In the genomic region with DNA sequence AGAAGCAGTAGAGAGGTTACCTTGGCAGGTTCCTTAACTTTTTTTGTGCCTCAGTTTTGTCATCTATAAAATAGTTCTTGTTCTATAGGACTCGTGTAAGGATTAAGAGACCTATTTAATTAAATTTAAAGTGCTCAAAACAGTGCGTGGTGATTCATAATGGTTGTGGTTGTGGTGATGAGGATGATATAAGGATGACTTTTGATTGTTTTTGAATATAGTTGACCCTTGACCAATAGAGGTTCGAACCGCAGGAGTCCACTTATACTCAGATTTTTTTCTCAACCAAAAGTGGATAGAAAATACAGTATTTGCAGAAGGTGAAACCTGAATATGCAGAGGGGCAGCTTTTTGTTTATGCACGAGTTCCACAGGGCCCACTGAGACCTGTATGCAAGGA, we compare ENCODE assay signal across 16 cellular contexts. TPM values are rescaled to one million over a fixed set of nuclear protein-coding genes. Genes with fewer than 3 reads are reported as not detected.
DNase-seq lines count a peak whose midpoint lies in the region; ATAC-seq and TF ChIP-seq lines count a peak whose summit lies in the region.
"Had no signal": no experiment of that assay in that cellular context is flagged by ENCODE, and none has a peak within 500 bp of the region (broad histone marks: within the 10 kb centered on the region; RNA-seq: fewer than 3 reads in every experiment).

No MANE protein-coding gene starts in this region.

- H3K27ac Mint-ChIP-seq in activated T-helper 1 cell treated with anti-CD3 and anti-CD28 coated beads, Interleukin-12 subunit alpha, Interleukin-12 subunit beta, Interleukin-2, Interleukin-4 antibody, amounts not matched to agents 30 ng/mL and 10 ng/mL and 1 ng/mL, durations not matched to agents 14 hours and 24 hours and 36 hours: no peak overlapping the region
- H3K27ac Mint-ChIP-seq in MCF 10A (ENCODE audit: low read depth, unreplicated experiment): no peak overlapping the region
- H3K27ac Mint-ChIP-seq: CD4-positive, CD25-positive, alpha-beta regulatory T cell; CD8-positive, alpha-beta memory T cell had no signal

- peaks cover 13% of the 10 kb centered on the region for H3K27me3 Mint-ChIP-seq in activated T-helper 1 cell treated with anti-CD3 and anti-CD28 coated beads, Interleukin-12 subunit alpha, Interleukin-12 subunit beta, Interleukin-2, Interleukin-4 antibody, amounts not matched to agents 30 ng/mL and 10 ng/mL and 1 ng/mL, durations not matched to agents 14 hours and 24 hours and 36 hours (ENCODE audit: insufficient read depth)
- H3K27me3 Mint-ChIP-seq in MCF 10A (ENCODE audit: insufficient read depth, unreplicated experiment): no peaks in the 10 kb centered on the region

- no peak overlapping the region for H3K9ac ChIP-seq in PC-3 (ENCODE audit: low read length)
- H3K9ac ChIP-seq: GM23248 had no signal

- CTCF ChIA-PET in PC-3 (lab: Charles Lee): no interaction called here
- CTCF ChIA-PET in MCF 10A (lab: Yijun Ruan, JAX): interaction anchor here (0.8 to 1.2 kb wide), 3 partner anchors 113 to 268 kb away, joined by 3 read pairs; no protein-coding TSS in a partner anchor

- no peaks in the 10 kb centered on the region for H4K20me1 ChIP-seq in PC-3 (ENCODE audit: low read length)

- peaks cover 11% of the 10 kb centered on the region for H3K4me1 ChIP-seq in PC-3 (ENCODE audit: insufficient read depth, low read length)

- POLR2A ChIA-PET in PC-3 (lab: Charles Lee; ENCODE audit: unreplicated experiment): no interaction called here
- POLR2A ChIA-PET in MCF 10A (lab: Yijun Ruan, JAX): interaction anchor here (0.9 to 1.1 kb wide), 2 partner anchors 16 to 59 kb away, joined by 3 to 4 read pairs; no protein-coding TSS in a partner anchor

- no peaks in the 10 kb centered on the region for H3K36me3 ChIP-seq in PC-3 (ENCODE audit: low read depth, low read length)
- H3K36me3 ChIP-seq: BE2C, HAP-1 had no signal

- DNase-seq in HCEC 1CT (peak; percentile 2), PC-3 (peak; percentile 66), choroid plexus epithelial cell (ENCODE audit: low read depth) (peak; percentile 4), MCF 10A (ENCODE audit: unreplicated experiment) (no peak)
- no peak for DNase-seq in activated T-helper 1 cell treated with anti-CD3 and anti-CD28 coated beads, Interleukin-12 subunit alpha, Interleukin-12 subunit beta, Interleukin-2, Interleukin-4 antibody, amounts not matched to agents 30 ng/mL and 10 ng/mL and 1 ng/mL, durations not matched to agents 14 hours and 24 hours and 36 hours (ENCODE audit: low spot score)
- DNase-seq in activated effector memory CD4-positive, alpha-beta T cell treated with Interleukin-2 at 50 U/mL for 16 hours: no peak
- DNase-seq: ACHN; BE2C; C1 segment of cervical spinal cord; CD4-positive, CD25-positive, alpha-beta regulatory T cell; CD8-positive, alpha-beta memory T cell; COR-L47; GF-D8; GM23248; KG1 had no signal

- peaks cover 24% of the 10 kb centered on the region for H3K79me2 ChIP-seq in PC-3 (ENCODE audit: low read length)

- BruUV-seq in PC-3 (replicated peaks; lab: Mats Ljungman, UMichigan): no TSS peak
- no TSS peak for BruUV-seq in MCF 10A (replicated peaks; lab: Mats Ljungman, UMichigan)

- no peak overlapping the region for H3K4me3 ChIP-seq in PC-3 (ENCODE audit: low read length)
- H3K4me3 ChIP-seq in choroid plexus epithelial cell (ENCODE audit: low read depth, low read length): no peak overlapping the region
- H3K4me3 ChIP-seq: GM23248, HAP-1 had no signal

- peak; percentile 51; the same call in 1 of the 2 replicates for ATAC-seq in PC-3

- H3K9me3 ChIP-seq in PC-3 (ENCODE audit: low read length): no peaks in the 10 kb centered on the region
- H3K9me3 ChIP-seq: BE2C, HAP-1 had no signal

- H3K36me3 Mint-ChIP-seq in activated T-helper 1 cell treated with anti-CD3 and anti-CD28 coated beads, Interleukin-12 subunit alpha, Interleukin-12 subunit beta, Interleukin-2, Interleukin-4 antibody, amounts not matched to agents 30 ng/mL and 10 ng/mL and 1 ng/mL, durations not matched to agents 14 hours and 24 hours and 36 hours (ENCODE audit: low read depth): no peaks in the 10 kb centered on the region
- H3K36me3 Mint-ChIP-seq in MCF 10A (ENCODE audit: insufficient read depth, unreplicated experiment): no peaks in the 10 kb centered on the region
- H3K36me3 Mint-ChIP-seq: CD4-positive, CD25-positive, alpha-beta regulatory T cell; CD8-positive, alpha-beta memory T cell had no signal

- peak overlapping the region; percentile 9 for H3K4me2 ChIP-seq in PC-3 (ENCODE audit: low read length)

- TF ChIP-seq CTCF in PC-3 (conservative IDR thresholded peaks at IDR 0.05; ENCODE audit: low read depth, low read length) (no peak), choroid plexus epithelial cell (conservative IDR thresholded peaks at IDR 0.05; ENCODE audit: low read depth, low read length) (no peak), MCF 10A (IDR thresholded peaks at IDR 0.05; ENCODE audit: unreplicated experiment) (no peak)

- no peaks in the 10 kb centered on the region for H3F3A ChIP-seq in PC-3 (ENCODE audit: low read length, unreplicated experiment)

- intact Hi-C loops in PC-3 (cut with micrococcal nuclease): no loop called here
- intact Hi-C loops in activated T-helper 1 cell treated with anti-CD3 and anti-CD28 coated beads, Interleukin-12 subunit alpha, Interleukin-12 subunit beta, Interleukin-2, Interleukin-4 antibody, amounts not matched to agents 30 ng/mL and 10 ng/mL and 1 ng/mL, durations not matched to agents 14 hours and 24 hours and 36 hours (cut with micrococcal nuclease): no loop called here
- intact Hi-C loops in MCF 10A (cut with micrococcal nuclease): no loop called here

- no peak overlapping the region for H3K27ac ChIP-seq in PC-3 (ENCODE audit: low read length)
- H3K27ac ChIP-seq: GM23248 had no signal

- no peaks in the 10 kb centered on the region for H3K9me3 Mint-ChIP-seq in activated T-helper 1 cell treated with anti-CD3 and anti-CD28 coated beads, Interleukin-12 subunit alpha, Interleukin-12 subunit beta, Interleukin-2, Interleukin-4 antibody, amounts not matched to agents 30 ng/mL and 10 ng/mL and 1 ng/mL, durations not matched to agents 14 hours and 24 hours and 36 hours
- no peaks in the 10 kb centered on the region for H3K9me3 Mint-ChIP-seq in MCF 10A (ENCODE audit: unreplicated experiment)
- H3K9me3 Mint-ChIP-seq: CD4-positive, CD25-positive, alpha-beta regulatory T cell; CD8-positive, alpha-beta memory T cell had no signal

- H3K4me1 Mint-ChIP-seq in activated T-helper 1 cell treated with anti-CD3 and anti-CD28 coated beads, Interleukin-12 subunit alpha, Interleukin-12 subunit beta, Interleukin-2, Interleukin-4 antibody, amounts not matched to agents 30 ng/mL and 10 ng/mL and 1 ng/mL, durations not matched to agents 14 hours and 24 hours and 36 hours (ENCODE audit: low read depth): no peaks in the 10 kb centered on the region
- H3K4me1 Mint-ChIP-seq in MCF 10A (ENCODE audit: insufficient read depth, unreplicated experiment): peaks cover 3% of the 10 kb centered on the region
- H3K4me1 Mint-ChIP-seq: CD4-positive, CD25-positive, alpha-beta regulatory T cell; CD8-positive, alpha-beta memory T cell had no signal

- H3K27me3 ChIP-seq in PC-3 (ENCODE audit: low read length): no peaks in the 10 kb centered on the region
- H3K27me3 ChIP-seq: BE2C had no signal

- H3K9me2 ChIP-seq in PC-3 (replicated peaks; ENCODE audit: low read length): no peaks in the 10 kb centered on the region

- H2AFZ ChIP-seq in PC-3 (ENCODE audit: low read length): no peak overlapping the region
- H2AFZ ChIP-seq: GM23248 had no signal

- no peak overlapping the region for H3K4me3 Mint-ChIP-seq in activated T-helper 1 cell treated with anti-CD3 and anti-CD28 coated beads, Interleukin-12 subunit alpha, Interleukin-12 subunit beta, Interleukin-2, Interleukin-4 antibody, amounts not matched to agents 30 ng/mL and 10 ng/mL and 1 ng/mL, durations not matched to agents 14 hours and 24 hours and 36 hours
- no peak overlapping the region for H3K4me3 Mint-ChIP-seq in MCF 10A (ENCODE audit: unreplicated experiment)
- H3K4me3 Mint-ChIP-seq: CD4-positive, CD25-positive, alpha-beta regulatory T cell; CD8-positive, alpha-beta memory T cell had no signal

RNA-seq across cellular contexts. Expression of gene SMAD1, which starts 14.6 kb away (rescaled TPM):
- 13.3 and 14.8 TPM in 2 replicates for total RNA-seq in PC-3 (2014; rRNA removed)
- 3.1 and 3.2 TPM in 2 replicates for total RNA-seq in activated T-helper 1 cell treated with anti-CD3 and anti-CD28 coated beads, Interleukin-12 subunit alpha, Interleukin-12 subunit beta, Interleukin-2, Interleukin-4 antibody, amounts not matched to agents 30 ng/mL and 10 ng/mL and 1 ng/mL, durations not matched to agents 14 hours and 24 hours and 36 hours
- total RNA-seq in MCF 10A (2022): 23.7 and 27.9 TPM in 2 replicates

Comparison
In these comparisons a context has a peak if more than half of its experiments do, and no peak if none do; other contexts are left out.
1. DNase-seq: peak in HCEC 1CT (single experiment), PC-3 (single experiment) and choroid plexus epithelial cell (single experiment); none in activated T-helper 1 cell treated with anti-CD3 and anti-CD28 coated beads, Interleukin-12 subunit alpha, Interleukin-12 subunit beta, Interleukin-2, Interleukin-4 antibody, amounts not matched to agents 30 ng/mL and 10 ng/mL and 1 ng/mL, durations not matched to agents 14 hours and 24 hours and 36 hours (single experiment), activated effector memory CD4-positive, alpha-beta T cell treated with Interleukin-2 at 50 U/mL for 16 hours (single experiment) and MCF 10A (single experiment).